ENCODE assay signal across 17 cellular contexts in the genomic region with DNA sequence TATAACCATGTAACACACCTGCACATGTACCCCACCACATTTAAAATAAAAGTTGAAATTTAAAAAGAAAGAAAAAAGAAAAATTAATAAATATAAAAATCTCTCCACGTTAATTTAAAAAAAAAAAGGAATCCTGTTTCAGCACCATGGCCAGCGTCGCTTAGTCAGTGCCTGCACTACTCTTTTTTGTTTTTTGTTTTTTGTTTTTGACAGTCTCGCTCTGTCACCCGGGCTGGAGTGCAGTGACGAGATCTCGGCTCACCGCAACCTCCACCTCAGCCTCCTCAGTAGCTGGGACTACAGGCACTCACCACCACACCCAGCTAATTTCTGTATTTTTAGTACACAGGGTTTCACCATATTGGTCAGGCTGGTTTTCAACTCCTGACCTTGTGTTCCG.
A peak's percentile ranks its signal among the peaks of the same experiment; 100 is the strongest.
DNase-seq lines count a peak whose midpoint lies in the region; ATAC-seq, FAIRE-seq and TF ChIP-seq lines count a peak whose summit lies in the region.
"Had no signal": no experiment of that assay in that cellular context is flagged by ENCODE, and none has a peak within 500 bp of the region (broad histone marks: within the 10 kb centered on the region; RNA-seq: fewer than 3 reads in every experiment).

No MANE protein-coding gene starts in this region.

- ATAC-seq in GM18498 (IDR thresholded peaks at IDR 0.05; ENCODE audit: unreplicated experiment) = no peak
- ATAC-seq: activated T-helper 17 cell treated with anti-CD3 and anti-CD28 coated beads, Interleukin-2, amount 50 U/mL, for 72 hours; lower lobe of right lung; upper lobe of right lung; WTC11 had no signal

- no peak for TF ChIP-seq CTCF in fibroblast of pulmonary artery (IDR thresholded peaks at IDR 0.05; ENCODE audit: low read length, missing control alignments)

- no peak overlapping the region for H3K4me3 ChIP-seq in fibroblast of pulmonary artery (replicated peaks; ENCODE audit: low read depth, low read length)
- H3K4me3 ChIP-seq: lower lobe of right lung, upper lobe of right lung had no signal

- peak; percentile 6 for DNase-seq in stimulated activated CD4-positive, alpha-beta T cell treated with anti-CD3 and anti-CD28 coated beads, Interleukin-1b, Interleukin-23, amount 100 ng/mL, for 48 hours
- DNase-seq in stimulated activated CD4-positive, alpha-beta T cell treated with anti-CD3 and anti-CD28 coated beads, Interleukin-4, amount 100 ng/mL, for 1 hour = no peak
- DNase-seq in fibroblast of pulmonary artery (ENCODE audit: low read depth) (peak; percentile 7), NCI-H1417 treated with DMSO at 0.1 percent for 48 hours (lab: John Stamatoyannopoulos, UW) (no peak), RCC 7860 (ENCODE audit: low spot score) (no peak)
- DNase-seq in stimulated activated naive CD4-positive, alpha-beta T cell treated with Interleukin-2 at 50 U/mL for 16 hours (lab: John Stamatoyannopoulos, UW) = no peak
- DNase-seq: erythroblast; lower lobe of right lung; NCI-H226; NK-92 treated with Interleukin-12 subunit alpha and Interleukin-12 subunit beta, amount 100 ng/mL, for 24 hours; stimulated activated CD4-positive, alpha-beta T cell treated with anti-CD3 and anti-CD28 coated beads, Interleukin-2, amount 100 ng/mL, for 48 hours; upper lobe of right lung had no signal

- no peak for FAIRE-seq in RCC 7860 (lab: Jason Lieb, UNC)
- FAIRE-seq: bronchial epithelial cell had no signal

TF ChIP-seq in PFSK-1, 5 proteins besides CTCF, POLR2A, EP300 and RAD21:
- TF ChIP-seq SIN3A (IDR thresholded peaks at IDR 0.05; ENCODE audit: borderline replicate concordance, insufficient read depth, low read length) = no peak
- TF ChIP-seq TAF1 (IDR thresholded peaks at IDR 0.05; ENCODE audit: borderline replicate concordance, insufficient read depth, low read length) = no peak
- TF ChIP-seq, protein P1, sequence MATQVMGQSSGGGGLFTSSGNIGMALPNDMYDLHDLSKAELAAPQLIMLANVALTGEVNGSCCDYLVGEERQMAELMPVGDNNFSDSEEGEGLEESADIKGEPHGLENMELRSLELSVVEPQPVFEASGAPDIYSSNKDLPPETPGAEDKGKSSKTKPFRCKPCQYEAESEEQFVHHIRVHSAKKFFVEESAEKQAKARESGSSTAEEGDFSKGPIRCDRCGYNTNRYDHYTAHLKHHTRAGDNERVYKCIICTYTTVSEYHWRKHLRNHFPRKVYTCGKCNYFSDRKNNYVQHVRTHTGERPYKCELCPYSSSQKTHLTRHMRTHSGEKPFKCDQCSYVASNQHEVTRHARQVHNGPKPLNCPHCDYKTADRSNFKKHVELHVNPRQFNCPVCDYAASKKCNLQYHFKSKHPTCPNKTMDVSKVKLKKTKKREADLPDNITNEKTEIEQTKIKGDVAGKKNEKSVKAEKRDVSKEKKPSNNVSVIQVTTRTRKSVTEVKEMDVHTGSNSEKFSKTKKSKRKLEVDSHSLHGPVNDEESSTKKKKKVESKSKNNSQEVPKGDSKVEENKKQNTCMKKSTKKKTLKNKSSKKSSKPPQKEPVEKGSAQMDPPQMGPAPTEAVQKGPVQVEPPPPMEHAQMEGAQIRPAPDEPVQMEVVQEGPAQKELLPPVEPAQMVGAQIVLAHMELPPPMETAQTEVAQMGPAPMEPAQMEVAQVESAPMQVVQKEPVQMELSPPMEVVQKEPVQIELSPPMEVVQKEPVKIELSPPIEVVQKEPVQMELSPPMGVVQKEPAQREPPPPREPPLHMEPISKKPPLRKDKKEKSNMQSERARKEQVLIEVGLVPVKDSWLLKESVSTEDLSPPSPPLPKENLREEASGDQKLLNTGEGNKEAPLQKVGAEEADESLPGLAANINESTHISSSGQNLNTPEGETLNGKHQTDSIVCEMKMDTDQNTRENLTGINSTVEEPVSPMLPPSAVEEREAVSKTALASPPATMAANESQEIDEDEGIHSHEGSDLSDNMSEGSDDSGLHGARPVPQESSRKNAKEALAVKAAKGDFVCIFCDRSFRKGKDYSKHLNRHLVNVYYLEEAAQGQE (IDR thresholded peaks at IDR 0.05; ENCODE audit: insufficient read depth in 1 of 2, low read depth in 2 of 2, low read length in 2 of 2) = peak; percentile 69 to 91
- TF ChIP-seq FOXP2 (optimal IDR thresholded peaks at IDR 0.05; ENCODE audit: borderline replicate concordance, extremely low read depth, extremely low read length, insufficient read depth) = no peak
- TF ChIP-seq POLR2AphosphoS5 (IDR thresholded peaks at IDR 0.05; ENCODE audit: low read depth, low read length) = no peak

Comparison
In these comparisons a context has a peak if more than half of its experiments do, and no peak if none do; other contexts are left out.
1. DNase-seq: peak in stimulated activated CD4-positive, alpha-beta T cell treated with anti-CD3 and anti-CD28 coated beads, Interleukin-1b, Interleukin-23, amount 100 ng/mL, for 48 hours (single experiment) and fibroblast of pulmonary artery (single experiment); none in stimulated activated CD4-positive, alpha-beta T cell treated with anti-CD3 and anti-CD28 coated beads, Interleukin-4, amount 100 ng/mL, for 1 hour (single experiment), NCI-H1417 treated with DMSO at 0.1 percent for 48 hours (single experiment), stimulated activated naive CD4-positive, alpha-beta T cell treated with Interleukin-2 at 50 U/mL for 16 hours (single experiment) and RCC 7860 (single experiment).